23 cellular contexts compared by ENCODE assay signal in genomic region chr17:57400648-57401047, GRCh38.
DNase-seq lines count a peak whose midpoint lies in the region; ATAC-seq and TF ChIP-seq lines count a peak whose summit lies in the region.
"Had no signal": no experiment of that assay in that cellular context is flagged by ENCODE, and none has a peak within 500 bp of the region (broad histone marks: within the 10 kb centered on the region; RNA-seq: fewer than 3 reads in every experiment).

No MANE protein-coding gene starts in this region.

- H3K27ac Mint-ChIP-seq in GM23338 (0 out of 2 replicates have a peak overlapping the region, but pooled peaks have one; percentile 42), endodermal cell (peak overlapping the region; percentile 19), neural progenitor cell (peak overlapping the region; percentile 24)
- no peak overlapping the region for H3K27ac Mint-ChIP-seq in activated naive CD8-positive, alpha-beta T cell treated with anti-CD3 and anti-CD28 coated beads for 36 hours
- H3K27ac Mint-ChIP-seq: activated T-cell treated with anti-CD3 and anti-CD28 coated beads, Interleukin-2, amount 50 U/mL, for 72 hours had no signal

- CTCF ChIA-PET in PC-3 (lab: Charles Lee) = interaction anchor here (0.5 kb wide), 1 partner anchor 115 kb away, joined by 3 read pairs; no protein-coding TSS in a partner anchor

- H3K4me1 Mint-ChIP-seq in GM23338 (peaks cover 29% of the 10 kb centered on the region), endodermal cell (peaks cover 29% of the 10 kb centered on the region), neural progenitor cell (peaks cover 90% of the 10 kb centered on the region)
- H3K4me1 Mint-ChIP-seq in activated naive CD8-positive, alpha-beta T cell treated with anti-CD3 and anti-CD28 coated beads for 36 hours = peaks cover 8% of the 10 kb centered on the region

- no peak overlapping the region for H3K4ac ChIP-seq in neuronal stem cell (ENCODE audit: low read length)

- H4K91ac ChIP-seq in neuronal stem cell (ENCODE audit: low read depth, low read length, poor library complexity) = no peak overlapping the region

- H3K79me1 ChIP-seq in neuronal stem cell (ENCODE audit: low read depth, low read length) = peaks cover 1% of the 10 kb centered on the region

- H3K9ac ChIP-seq in PC-3 (ENCODE audit: low read length) (no peak overlapping the region), endodermal cell (ENCODE audit: extremely low read depth, low read length, poor library complexity, severe bottlenecking) (no peak overlapping the region), neural progenitor cell (no peak overlapping the region), neuronal stem cell (ENCODE audit: low read depth, low read length, poor library complexity) (no peak overlapping the region)

- H4K8ac ChIP-seq in neuronal stem cell (ENCODE audit: low read depth, low read length) = no peak overlapping the region

- no peak overlapping the region for H2BK120ac ChIP-seq in neuronal stem cell (ENCODE audit: low read depth, low read length)

- ATAC-seq in GM23338 (no peak), PC-3 (peak; percentile 70)
- ATAC-seq: activated T-cell treated with anti-CD3 and anti-CD28 coated beads, Interleukin-2, amount 50 U/mL, for 72 hours; lower lobe of right lung; Panc1 had no signal

- H3K79me2 ChIP-seq in GM23338 (replicated peaks; ENCODE audit: insufficient read depth) (peaks cover 15% of the 10 kb centered on the region), PC-3 (ENCODE audit: low read length) (no peaks in the 10 kb centered on the region), neural progenitor cell (ENCODE audit: low read depth) (peaks cover 98% of the 10 kb centered on the region)

- POLR2A ChIA-PET in PC-3 (lab: Charles Lee; ENCODE audit: unreplicated experiment) = no interaction called here

- H3K9me3 ChIP-seq in PC-3 (ENCODE audit: low read length) = no peaks in the 10 kb centered on the region
- no peaks in the 10 kb centered on the region for H3K9me3 ChIP-seq in endodermal cell (ENCODE audit: control insufficient read depth, low read length)
- H3K9me3 ChIP-seq in neural progenitor cell (ENCODE audit: low read depth) = no peaks in the 10 kb centered on the region
- no peaks in the 10 kb centered on the region for H3K9me3 ChIP-seq in neuronal stem cell (replicated peaks in 1 of 2; ENCODE audit: control insufficient read depth in 2 of 2, insufficient read depth in 1 of 2, low read depth in 1 of 2, low read length in 2 of 2)
- H3K9me3 ChIP-seq: esophagus muscularis mucosa, lower lobe of right lung, neutrophil, SJCRH30, transverse colon had no signal

- H3K27ac ChIP-seq in GM23338 (ENCODE audit: low read depth) (no peak overlapping the region), PC-3 (ENCODE audit: low read length) (no peak overlapping the region), endodermal cell (ENCODE audit: low read depth, low read length) (no peak overlapping the region), neural progenitor cell (no peak overlapping the region), neuronal stem cell (replicated peaks; ENCODE audit: low read length) (no peak overlapping the region)
- H3K27ac ChIP-seq: esophagus muscularis mucosa, lower lobe of right lung, neutrophil, SJCRH30, transverse colon had no signal

- H4K20me1 ChIP-seq in GM23338 (replicated peaks; ENCODE audit: insufficient read depth) (peaks cover 4% of the 10 kb centered on the region; the same call in 1 of the 2 replicates), PC-3 (ENCODE audit: low read length) (no peaks in the 10 kb centered on the region), neural progenitor cell (ENCODE audit: low read depth) (peaks cover 32% of the 10 kb centered on the region)

- H2BK12ac ChIP-seq in neuronal stem cell (ENCODE audit: low read length) = no peak overlapping the region

- H3K9me3 Mint-ChIP-seq in GM23338 = no peaks in the 10 kb centered on the region
- H3K9me3 Mint-ChIP-seq in endodermal cell = no peaks in the 10 kb centered on the region
- H3K9me3 Mint-ChIP-seq in neural progenitor cell = no peaks in the 10 kb centered on the region
- no peaks in the 10 kb centered on the region for H3K9me3 Mint-ChIP-seq in activated naive CD8-positive, alpha-beta T cell treated with anti-CD3 and anti-CD28 coated beads for 36 hours
- H3K9me3 Mint-ChIP-seq: activated T-cell treated with anti-CD3 and anti-CD28 coated beads, Interleukin-2, amount 50 U/mL, for 72 hours had no signal

- H2AFZ ChIP-seq in GM23338 = no peak overlapping the region
- no peak overlapping the region for H2AFZ ChIP-seq in PC-3 (ENCODE audit: low read length)
- H2AFZ ChIP-seq in neural progenitor cell (replicated peaks) = no peak overlapping the region
- no peak overlapping the region for H2AFZ ChIP-seq in neuronal stem cell (ENCODE audit: low read length)

- no peaks in the 10 kb centered on the region for H3F3A ChIP-seq in GM23338 (replicated peaks; ENCODE audit: low read depth)
- H3F3A ChIP-seq in PC-3 (ENCODE audit: low read length, unreplicated experiment) = no peaks in the 10 kb centered on the region
- H3F3A ChIP-seq in neural progenitor cell (ENCODE audit: low read depth) = peaks cover 25% of the 10 kb centered on the region

- 91 to 92% methylated on average over 8 of the region's 8 CpGs for WGBS in endodermal cell (ENCODE audit: insufficient coverage in 1 of 2, insufficient read length in 1 of 2), 2 experiments
- no CpG with 5 or more reads among the region's 8 CpGs for WGBS in neuronal stem cell (ENCODE audit: extremely low coverage in 2 of 2, insufficient read length in 2 of 2, insufficient replicate concordance in 1 of 2), 2 donors

- no peak overlapping the region for H3K23ac ChIP-seq in neuronal stem cell (ENCODE audit: low read depth, low read length, poor library complexity)

- no peak overlapping the region; the same call in 2 of the 3 replicates for H3K4me3 Mint-ChIP-seq in GM23338
- H3K4me3 Mint-ChIP-seq in endodermal cell = no peak overlapping the region
- H3K4me3 Mint-ChIP-seq in neural progenitor cell = no peak overlapping the region
- H3K4me3 Mint-ChIP-seq in activated naive CD8-positive, alpha-beta T cell treated with anti-CD3 and anti-CD28 coated beads for 36 hours = no peak overlapping the region
- H3K4me3 Mint-ChIP-seq: activated T-cell treated with anti-CD3 and anti-CD28 coated beads, Interleukin-2, amount 50 U/mL, for 72 hours; CD4-positive, alpha-beta memory T cell had no signal

- no peak overlapping the region for H2BK5ac ChIP-seq in neuronal stem cell (ENCODE audit: low read length)

- DNase-seq in GM23338 (ENCODE audit: low spot score) (no peak), PC-3 (peak; percentile 22), endodermal cell (no peak), neural progenitor cell (ENCODE audit: low spot score) (no peak), neuronal stem cell (ENCODE audit: low spot score) (no peak), anterior cingulate cortex (lab: John Stamatoyannopoulos, UW) (no peak), germinal center (ENCODE audit: low spot score) (no peak)
- DNase-seq in activated naive CD8-positive, alpha-beta T cell treated with anti-CD3 and anti-CD28 coated beads for 36 hours = no peak
- DNase-seq: activated CD4-positive, alpha-beta T cell treated with anti-CD3 and anti-CD28 coated beads for 48 hours; activated naive CD4-positive, alpha-beta T cell treated with anti-CD3 and anti-CD28 coated beads, Interleukin-2, amount 50 U/mL, for 16 hours; activated T-cell treated with anti-CD3 and anti-CD28 coated beads, Interleukin-2, amount 50 U/mL, for 72 hours; CD4-positive, alpha-beta memory T cell; DMS 273 treated with DMSO at 0.1 percent for 48 hours; effector memory CD4-positive, alpha-beta T cell; KG1; lower lobe of right lung; NCI-H1436 treated with DMSO at 0.1 percent for 48 hours; NCI-H524; SJCRH30; transverse colon had no signal

- H3K4me3 ChIP-seq in GM23338 (no peak overlapping the region), PC-3 (ENCODE audit: low read length) (no peak overlapping the region), endodermal cell (ENCODE audit: low read length) (no peak overlapping the region), neural progenitor cell (no peak overlapping the region), neuronal stem cell (ENCODE audit: low read length in 2 of 2) (no peak overlapping the region)
- H3K4me3 ChIP-seq: esophagus muscularis mucosa, lower lobe of right lung, SJCRH30, transverse colon had no signal

- no TSS peak for BruUV-seq in PC-3 (replicated peaks; lab: Mats Ljungman, UMichigan)

- TF ChIP-seq CTCF in GM23338 (conservative IDR thresholded peaks at IDR 0.05; ENCODE audit: low read depth in 2 of 2) (no peak), PC-3 (conservative IDR thresholded peaks at IDR 0.05; ENCODE audit: low read depth, low read length) (no peak), endodermal cell (conservative IDR thresholded peaks at IDR 0.05) (no peak), neural progenitor cell (IDR thresholded peaks at IDR 0.05) (no peak)

- H2AK5ac ChIP-seq in neuronal stem cell (ENCODE audit: low read depth, low read length) = no peak overlapping the region

- H3K18ac ChIP-seq in neuronal stem cell (ENCODE audit: low read length) = no peak overlapping the region

- no peaks in the 10 kb centered on the region for H3K9me2 ChIP-seq in GM23338 (ENCODE audit: insufficient read depth)
- no peaks in the 10 kb centered on the region for H3K9me2 ChIP-seq in PC-3 (replicated peaks; ENCODE audit: low read length)

- H3K4me1 ChIP-seq in GM23338 (ENCODE audit: insufficient read depth) (peaks cover 14% of the 10 kb centered on the region; the same call in 1 of the 2 replicates), PC-3 (ENCODE audit: insufficient read depth, low read length) (peaks cover 12% of the 10 kb centered on the region), endodermal cell (ENCODE audit: control insufficient read depth, insufficient read depth, low read length) (no peaks in the 10 kb centered on the region), neural progenitor cell (peaks cover 66% of the 10 kb centered on the region), neuronal stem cell (ENCODE audit: control insufficient read depth in 2 of 2, insufficient read depth in 1 of 2, low read depth in 1 of 2, low read length in 2 of 2) (peaks cover 48 to 54% of the 10 kb centered on the region in 2 donors)
- H3K4me1 ChIP-seq: lower lobe of right lung had no signal

- no peaks in the 10 kb centered on the region for H3K27me3 ChIP-seq in GM23338 (ENCODE audit: insufficient read depth)
- no peaks in the 10 kb centered on the region for H3K27me3 ChIP-seq in PC-3 (ENCODE audit: low read length)
- H3K27me3 ChIP-seq in endodermal cell (ENCODE audit: control insufficient read depth, insufficient read depth, low read length, poor library complexity, severe bottlenecking) = no peaks in the 10 kb centered on the region
- no peaks in the 10 kb centered on the region for H3K27me3 ChIP-seq in neural progenitor cell
- no peaks in the 10 kb centered on the region for H3K27me3 ChIP-seq in neuronal stem cell (ENCODE audit: control insufficient read depth in 3 of 3, insufficient read depth in 3 of 3, low read depth in 1 of 3, low read length in 3 of 3)
- H3K27me3 ChIP-seq: esophagus muscularis mucosa, neutrophil, SJCRH30, transverse colon had no signal

- H3K4me2 ChIP-seq in GM23338 = no peak overlapping the region
- 0 out of 2 replicates have a peak overlapping the region, but pooled peaks have one; percentile 12 for H3K4me2 ChIP-seq in PC-3 (ENCODE audit: low read length)
- H3K4me2 ChIP-seq in neural progenitor cell = no peak overlapping the region
- no peak overlapping the region for H3K4me2 ChIP-seq in neuronal stem cell (ENCODE audit: insufficient read depth, low read length, poor library complexity, severe bottlenecking)

- H3K14ac ChIP-seq in neuronal stem cell (ENCODE audit: low read length) = no peak overlapping the region

- H3K36me3 Mint-ChIP-seq in GM23338 (ENCODE audit: low read depth) (peaks cover 5% of the 10 kb centered on the region; the same call in 1 of the 3 replicates), endodermal cell (ENCODE audit: low read depth) (peaks cover 12% of the 10 kb centered on the region), neural progenitor cell (peaks cover 34% of the 10 kb centered on the region)
- peaks cover 2% of the 10 kb centered on the region for H3K36me3 Mint-ChIP-seq in activated naive CD8-positive, alpha-beta T cell treated with anti-CD3 and anti-CD28 coated beads for 36 hours

- no peak overlapping the region for H2BK15ac ChIP-seq in neuronal stem cell (ENCODE audit: low read length)

- intact Hi-C loops in PC-3 (cut with micrococcal nuclease) = no loop called here

- peaks cover 4% of the 10 kb centered on the region for H3K27me3 Mint-ChIP-seq in GM23338 (ENCODE audit: insufficient read depth, low read depth, poor library complexity)
- H3K27me3 Mint-ChIP-seq in endodermal cell (ENCODE audit: insufficient read depth) = no peaks in the 10 kb centered on the region
- peaks cover 4% of the 10 kb centered on the region for H3K27me3 Mint-ChIP-seq in neural progenitor cell (ENCODE audit: insufficient read depth, low read depth)
- H3K27me3 Mint-ChIP-seq in activated naive CD8-positive, alpha-beta T cell treated with anti-CD3 and anti-CD28 coated beads for 36 hours = no peaks in the 10 kb centered on the region
- H3K27me3 Mint-ChIP-seq: CD4-positive, alpha-beta memory T cell had no signal

- H3K36me3 ChIP-seq in GM23338 (ENCODE audit: insufficient read depth) = no peaks in the 10 kb centered on the region
- no peaks in the 10 kb centered on the region for H3K36me3 ChIP-seq in PC-3 (ENCODE audit: low read depth, low read length)
- peaks cover 6% of the 10 kb centered on the region for H3K36me3 ChIP-seq in endodermal cell (ENCODE audit: control insufficient read depth, insufficient read depth, low read length)
- no peaks in the 10 kb centered on the region for H3K36me3 ChIP-seq in neural progenitor cell
- peaks cover 2 to 48% of the 10 kb centered on the region in 2 donors for H3K36me3 ChIP-seq in neuronal stem cell (replicated peaks in 1 of 2; ENCODE audit: control insufficient read depth in 2 of 2, insufficient read depth in 2 of 2, low read length in 2 of 2)
- H3K36me3 ChIP-seq: lower lobe of right lung, transverse colon had no signal
